Comparison of ENCODE assay signal across 18 cellular contexts in genomic region chr9:18405240-18405639, GRCh38.
DNase-seq lines count a peak whose midpoint lies in the region; ATAC-seq, FAIRE-seq and TF ChIP-seq lines count a peak whose summit lies in the region.
"Had no signal": no experiment of that assay in that cellular context is flagged by ENCODE, and none has a peak within 500 bp of the region (broad histone marks: within the 10 kb centered on the region; RNA-seq: fewer than 3 reads in every experiment).

No MANE protein-coding gene starts in this region.

- WGBS in SK-N-SH (ENCODE audit: low lambda C conversion rate): 60% methylated on average over 3 of the region's 3 CpGs

- no peaks in the 10 kb centered on the region for H3K9me3 ChIP-seq in SK-N-SH
- H3K9me3 ChIP-seq: psoas muscle had no signal

- peak; percentile 37; the same call in 1 of the 2 replicates for TF ChIP-seq RAD21 in SK-N-SH (IDR thresholded peaks at IDR 0.05; ENCODE audit: low read length)

- H3K9ac ChIP-seq in SK-N-SH: no peak overlapping the region

- CTCF ChIA-PET in SK-N-SH (lab: Yijun Ruan, JAX): no interaction called here

- peak overlapping the region; percentile 25; the same call in 1 of the 2 replicates for H2AFZ ChIP-seq in SK-N-SH (ENCODE audit: low read depth)

- DNase-seq in G401 (ENCODE audit: low spot score) (peak; percentile 20), HTR-8/SVneo (ENCODE audit: insufficient read length, low spot score) (peak; percentile 1), SK-N-SH (no peak), foreskin keratinocyte (peak in 1 of 2 donors; percentile 46), SKM-1 treated with dmso at 0.1 percent for 144 hours (lab: John Stamatoyannopoulos, UW; ENCODE audit: unreplicated experiment) (no peak)
- DNase-seq: activated B cell treated with CpG ODN at 0.5 μM for 24 hours; activated CD8-positive, alpha-beta memory T cell treated with anti-CD3 and anti-CD28 coated beads for 24 hours; activated naive CD8-positive, alpha-beta T cell treated with anti-CD3 and anti-CD28 coated beads, Interleukin-2, amount 50 U/mL, for 24 hours; mesendoderm; NCI-H2107; psoas muscle had no signal

- H3K4me3 ChIP-seq in SK-N-SH (ENCODE audit: low read depth in 2 of 2, low read length in 1 of 2): no peak overlapping the region
- H3K4me3 ChIP-seq: psoas muscle had no signal

- no peaks in the 10 kb centered on the region for H3K9me2 ChIP-seq in SK-N-SH

- H3K79me2 ChIP-seq in SK-N-SH (ENCODE audit: insufficient read depth): no peaks in the 10 kb centered on the region

- POLR2A ChIA-PET in SK-N-SH (lab: Yijun Ruan, JAX): no interaction called here

- H3K4me1 ChIP-seq in SK-N-SH (ENCODE audit: control insufficient read depth in 1 of 2, insufficient read depth in 2 of 2, low read depth in 1 of 2, low read length in 1 of 2) (no peaks in the 10 kb centered on the region; a peak in 1 of 4 replicates), foreskin keratinocyte (peaks cover 2% of the 10 kb centered on the region)
- H3K4me1 ChIP-seq: psoas muscle had no signal

- H3K27me3 ChIP-seq in SK-N-SH (ENCODE audit: insufficient read depth) (no peaks in the 10 kb centered on the region), foreskin keratinocyte (no peaks in the 10 kb centered on the region)

- in situ Hi-C loops in G401 (cut with HindIII; ENCODE audit: low sequenced_read_pairs): no loop called here

- no peaks in the 10 kb centered on the region for H3K36me3 ChIP-seq in SK-N-SH (replicated peaks in 1 of 2; ENCODE audit: control insufficient read depth in 1 of 2, insufficient read depth in 2 of 2, low read length in 1 of 2)

- H4K20me1 ChIP-seq in SK-N-SH (ENCODE audit: insufficient read depth): no peaks in the 10 kb centered on the region

- TF ChIP-seq EP300 in SK-N-SH (IDR thresholded peaks at IDR 0.05; ENCODE audit: borderline replicate concordance in 1 of 2, low read depth in 1 of 2, low read length in 1 of 2): peak in 1 of 2 experiments; percentile 68; a peak in 1 of 4 replicates

- ATAC-seq in foreskin keratinocyte (no peak), HG02970 (IDR thresholded peaks at IDR 0.05; ENCODE audit: low FRiP score, unreplicated experiment) (no peak), GM18873 (IDR thresholded peaks at IDR 0.05; ENCODE audit: low FRiP score, unreplicated experiment) (no peak)
- ATAC-seq: activated naive CD8-positive, alpha-beta T cell treated with anti-CD3 and anti-CD28 coated beads, Interleukin-2, amount 50 U/mL, for 24 hours; activated T-helper 17 cell treated with anti-CD3 and anti-CD28 coated beads, Interleukin-2, amount 50 U/mL, for 72 hours; esophagus mucosa; HepG2; psoas muscle had no signal

- FAIRE-seq in HTR-8/SVneo (lab: Jason Lieb, UNC): no peak
- FAIRE-seq: D721Med, GM18507, HepG2 had no signal

- peak overlapping the region; percentile 22 to 36; a peak in 2 of 4 replicates for H3K27ac ChIP-seq in SK-N-SH (ENCODE audit: low read depth in 2 of 2, low read length in 1 of 2)
- H3K27ac ChIP-seq in foreskin keratinocyte: no peak overlapping the region
- H3K27ac ChIP-seq: psoas muscle had no signal

- 0 out of 2 replicates have a peak overlapping the region, but pooled peaks have one; percentile 8 for H3K4me2 ChIP-seq in SK-N-SH

- TF ChIP-seq CTCF in SK-N-SH (IDR thresholded peaks at IDR 0.05) (peak; percentile 35), foreskin keratinocyte (conservative IDR thresholded peaks at IDR 0.05) (peak; percentile 5)

- H3F3A ChIP-seq in SK-N-SH (replicated peaks; ENCODE audit: insufficient read depth): no peaks in the 10 kb centered on the region

TF ChIP-seq in SK-N-SH, 30 proteins besides CTCF, POLR2A, EP300 and RAD21 (continues in another document):
- TF ChIP-seq SIN3A (IDR thresholded peaks at IDR 0.05; ENCODE audit: borderline replicate concordance, low read depth, low read length): no peak
- TF ChIP-seq JUND (IDR thresholded peaks at IDR 0.05): peak; percentile 53
- TF ChIP-seq POLR2AphosphoS5 (IDR thresholded peaks at IDR 0.05; ENCODE audit: low read depth, low read length): peak; percentile 14; the same call in 1 of the 2 replicates
- TF ChIP-seq MEF2A (IDR thresholded peaks at IDR 0.05; ENCODE audit: borderline replicate concordance, low read depth): no peak
- TF ChIP-seq FOXM1 (IDR thresholded peaks at IDR 0.05; ENCODE audit: low read depth): no peak
- no peak for TF ChIP-seq USF1 (IDR thresholded peaks at IDR 0.05; ENCODE audit: borderline replicate concordance, low read depth)
- TF ChIP-seq SMC3 (IDR thresholded peaks at IDR 0.05; ENCODE audit: low read depth, low read length): peak; percentile 32
- TF ChIP-seq GABPA (IDR thresholded peaks at IDR 0.05; ENCODE audit: low read depth): no peak
- TF ChIP-seq RCOR1 (IDR thresholded peaks at IDR 0.05; ENCODE audit: low read length): no peak
- no peak for TF ChIP-seq USF2 (IDR thresholded peaks at IDR 0.05; ENCODE audit: borderline replicate concordance, low read depth, low read length)
- no peak for TF ChIP-seq FOXJ3 (CRISPR knock-in tag; IDR thresholded peaks at IDR 0.05)
- TF ChIP-seq REST (IDR thresholded peaks at IDR 0.05; ENCODE audit: low read depth, low read length): no peak
- peak; percentile 38; the same call in 1 of the 2 replicates for TF ChIP-seq MAX (IDR thresholded peaks at IDR 0.05; ENCODE audit: low read depth)
- no peak for TF ChIP-seq NRF1 (IDR thresholded peaks at IDR 0.05; ENCODE audit: low read depth, low read length)
- TF ChIP-seq EZH2phosphoT487 (IDR thresholded peaks at IDR 0.05; ENCODE audit: borderline replicate concordance, low read depth): no peak
- no peak for TF ChIP-seq ELF1 (IDR thresholded peaks at IDR 0.05)
- TF ChIP-seq PBX3 (IDR thresholded peaks at IDR 0.05): peak; percentile 69; the same call in 1 of the 2 replicates
- no peak for TF ChIP-seq RFX5 (IDR thresholded peaks at IDR 0.05; ENCODE audit: low read length)
- TF ChIP-seq RXRA (IDR thresholded peaks at IDR 0.05; ENCODE audit: borderline replicate concordance, low read depth): peak; percentile 90
- TF ChIP-seq TCF12 (IDR thresholded peaks at IDR 0.05): peak; percentile 89
- no peak for TF ChIP-seq CHD2 (IDR thresholded peaks at IDR 0.05; ENCODE audit: low read length, partially characterized antibody)
- peak; percentile 9; the same call in 1 of the 2 replicates for TF ChIP-seq FOSL2 (IDR thresholded peaks at IDR 0.05; ENCODE audit: borderline replicate concordance, low read depth)
- peak; percentile 95 for TF ChIP-seq NFIC (IDR thresholded peaks at IDR 0.05; ENCODE audit: borderline replicate concordance)
- TF ChIP-seq MXI1 (IDR thresholded peaks at IDR 0.05; ENCODE audit: low read depth, low read length): no peak
- no peak for TF ChIP-seq GATA2 (CRISPR knock-in tag; IDR thresholded peaks at IDR 0.05)

Comparison
In these comparisons a context has a peak if more than half of its experiments do, and no peak if none do; other contexts are left out.
1. DNase-seq: peak in G401 (single experiment) and HTR-8/SVneo (single experiment); none in SK-N-SH (single experiment) and SKM-1 treated with dmso at 0.1 percent for 144 hours (single experiment).